In genomic region chrX:130051176-130051845, GRCh38 we compare ENCODE assay signal across 28 cellular contexts.
"Had no signal": no experiment of that assay in that cellular context is flagged by ENCODE, and none has a peak within 500 bp of the region (broad histone marks: within the 10 kb centered on the region; RNA-seq: fewer than 3 reads in every experiment).

No MANE protein-coding gene starts in this region.

- DNase-seq: activated B cell treated with CpG ODN at 0.5 μM for 24 hours; activated CD4-positive, alpha-beta memory T cell treated with anti-CD3 and anti-CD28 coated beads for 36 hours; activated CD4-positive, alpha-beta T cell treated with anti-CD3 and anti-CD28 coated beads for 36 hours; activated CD4-positive, alpha-beta T cell treated with anti-CD3 and anti-CD28 coated beads, Interleukin-2, amount 10 ng/mL, durations not matched to agents 24 days and 14 days; activated CD4-positive, CD25-positive, alpha-beta regulatory T cell treated with anti-CD3 and anti-CD28 coated beads, Interleukin-2, amount 50 U/mL, for 72 hours; activated CD8-positive, alpha-beta memory T cell treated with anti-CD3 and anti-CD28 coated beads, Interleukin-2, amount 10 ng/mL, durations not matched to agents 7 days and 5 days; activated CD8-positive, alpha-beta memory T cell treated with anti-CD3 and anti-CD28 coated beads, Interleukin-2, amount 50 U/mL, for 4 hours; activated CD8-positive, alpha-beta T cell treated with anti-CD3 and anti-CD28 coated beads, Interleukin-2, amount 10 ng/mL, durations not matched to agents 7 days and 5 days; activated effector memory CD4-positive, alpha-beta T cell treated with anti-CD3 and anti-CD28 coated beads, Interleukin-2, amount 50 U/mL, for 16 hours; activated naive CD4-positive, alpha-beta T cell treated with anti-CD3 and anti-CD28 coated beads for 36 hours; activated naive CD8-positive, alpha-beta T cell treated with anti-CD3 and anti-CD28 coated beads for 36 hours; activated naive CD8-positive, alpha-beta T cell treated with anti-CD3 and anti-CD28 coated beads, Interleukin-2, amount 50 U/mL, for 24 hours; activated T-cell treated with anti-CD3 and anti-CD28 coated beads, Interleukin-2, amount 50 U/mL, for 1 hour; activated T-cell treated with anti-CD3 and anti-CD28 coated beads, Interleukin-2, amount 50 U/mL, for 48 hours; adrenal gland; amygdala; aorta; body of pancreas; caudate nucleus; colonic mucosa; effector CD8-positive, alpha-beta T cell; erythroblast; head of caudate nucleus; T-helper 1 cell; T-helper 17 cell; T1000; WERI-Rb-1 had no signal

- H3K4me1 ChIP-seq: adrenal gland, body of pancreas, colonic mucosa had no signal

- H3K4me3 ChIP-seq: adrenal gland, body of pancreas, colonic mucosa, esophagus muscularis mucosa had no signal

- ATAC-seq: activated CD4-positive, alpha-beta T cell treated with anti-CD3 and anti-CD28 coated beads for 36 hours; activated CD8-positive, alpha-beta memory T cell treated with anti-CD3 and anti-CD28 coated beads, Interleukin-2, amount 10 ng/mL, durations not matched to agents 7 days and 5 days; activated CD8-positive, alpha-beta T cell treated with anti-CD3 and anti-CD28 coated beads, Interleukin-2, amount 10 ng/mL, durations not matched to agents 7 days and 5 days; activated naive CD8-positive, alpha-beta T cell treated with anti-CD3 and anti-CD28 coated beads, Interleukin-2, amount 50 U/mL, for 24 hours; body of pancreas; T-helper 17 cell had no signal

- H3K27ac ChIP-seq: adrenal gland, body of pancreas, colonic mucosa, esophagus muscularis mucosa, WERI-Rb-1 had no signal

- H3K36me3 ChIP-seq: colonic mucosa had no signal

- H3K9me3 ChIP-seq: adrenal gland, body of pancreas, colonic mucosa, esophagus muscularis mucosa had no signal

- H3K27me3 ChIP-seq: body of pancreas, colonic mucosa, esophagus muscularis mucosa had no signal
